In the genomic region with DNA sequence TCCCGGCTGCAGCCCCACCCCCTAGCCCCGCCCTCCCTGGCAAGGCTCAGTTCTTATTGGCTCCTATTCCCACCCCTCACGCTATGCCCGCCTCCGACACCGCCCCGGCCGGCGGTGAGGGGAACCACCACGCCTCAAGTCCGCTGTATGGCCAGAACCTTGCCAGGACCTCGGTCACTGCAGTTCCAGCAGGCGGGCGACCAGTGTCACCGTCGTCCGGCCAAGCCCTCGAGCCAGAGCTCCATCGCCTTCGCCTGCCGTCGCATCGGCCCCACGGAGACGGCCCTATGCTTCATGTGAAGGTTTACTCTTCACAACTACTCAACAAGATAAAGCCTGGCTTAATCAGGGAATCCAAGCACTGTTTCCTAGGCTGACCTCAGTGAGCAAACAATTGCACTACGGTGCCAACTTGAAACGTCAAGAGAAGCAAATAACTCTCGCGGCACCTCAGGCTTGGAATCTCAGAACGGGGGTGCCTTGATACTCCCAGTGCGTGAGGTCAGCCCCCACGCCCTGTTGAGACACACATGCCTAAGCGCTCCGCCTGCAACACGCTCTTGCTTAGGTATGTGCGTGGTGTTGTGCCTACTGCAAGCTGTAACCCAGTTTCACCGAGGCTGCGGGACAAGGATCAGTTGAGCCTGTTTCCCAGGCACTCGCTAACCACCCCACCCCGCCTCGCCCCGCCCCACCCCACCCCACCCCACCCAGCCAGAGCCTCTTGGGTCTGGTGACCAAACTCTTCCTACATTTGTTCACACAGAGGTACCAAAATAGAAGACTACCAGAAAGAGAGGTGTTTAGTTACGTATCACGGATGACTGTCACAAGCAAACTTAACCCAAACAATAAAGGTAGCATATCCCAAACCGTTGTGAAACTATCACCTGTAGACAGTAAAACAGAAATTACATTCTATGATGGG, we compare ENCODE assay signal across 8 cellular contexts. TPM values are rescaled to one million over a fixed set of nuclear protein-coding genes. Genes with fewer than 3 reads are reported as not detected.
DNase-seq lines count a peak whose midpoint lies in the region; ATAC-seq, FAIRE-seq and TF ChIP-seq lines count a peak whose summit lies in the region.

No MANE protein-coding gene starts in this region.

- BruUV-seq in IMR-90 (replicated peaks; lab: Mats Ljungman, UMichigan): no TSS peak

- H3K79me1 ChIP-seq in IMR-90 (ENCODE audit: low read depth in 1 of 2, low read length in 2 of 2): no peaks in the 10 kb centered on the region
- no peaks in the 10 kb centered on the region for H3K79me1 ChIP-seq in neuronal stem cell (ENCODE audit: low read depth, low read length)

- no peak for TF ChIP-seq CTCF in IMR-90 (conservative IDR thresholded peaks at IDR 0.05; ENCODE audit: low read depth, low read length)

- H2BK5ac ChIP-seq in IMR-90 (ENCODE audit: low read depth, low read length, poor library complexity, severe bottlenecking) (peak overlapping the region; percentile 35), neuronal stem cell (ENCODE audit: low read length) (no peak overlapping the region)

- no peak overlapping the region for H3K18ac ChIP-seq in IMR-90 (ENCODE audit: low read depth, low read length)
- peak overlapping the region; percentile 24 for H3K18ac ChIP-seq in neuronal stem cell (ENCODE audit: low read length)

- TF ChIP-seq RAD21 in IMR-90 (IDR thresholded peaks at IDR 0.05; ENCODE audit: low read length): no peak

- no peak overlapping the region for H2BK12ac ChIP-seq in neuronal stem cell (ENCODE audit: low read length)

- no peaks in the 10 kb centered on the region for H3K9me3 ChIP-seq in IMR-90 (ENCODE audit: control insufficient read depth, insufficient read depth, low read length)
- H3K9me3 ChIP-seq in neuronal stem cell (replicated peaks in 1 of 2; ENCODE audit: control insufficient read depth in 2 of 2, insufficient read depth in 1 of 2, low read depth in 1 of 2, low read length in 2 of 2): no peaks in the 10 kb centered on the region
- H3K9me3 ChIP-seq in stomach smooth muscle (ENCODE audit: control insufficient read depth in 2 of 2, low read length in 2 of 2): no peaks in the 10 kb centered on the region

- no peaks in the 10 kb centered on the region for H3K4me1 ChIP-seq in IMR-90 (ENCODE audit: control insufficient read depth, insufficient read depth, low read length)
- H3K4me1 ChIP-seq in neuronal stem cell (ENCODE audit: control insufficient read depth in 2 of 2, insufficient read depth in 1 of 2, low read depth in 1 of 2, low read length in 2 of 2): peaks cover 0 to 4% of the 10 kb centered on the region in 2 donors
- H3K4me1 ChIP-seq in stomach smooth muscle (ENCODE audit: control insufficient read depth, insufficient read depth, low read length): peaks cover 6% of the 10 kb centered on the region

- H3K9ac ChIP-seq in IMR-90 (ENCODE audit: low read depth, low read length): peak overlapping the region; percentile 50; the same call in 1 of the 2 replicates
- H3K9ac ChIP-seq in neuronal stem cell (ENCODE audit: low read depth, low read length, poor library complexity): peak overlapping the region; percentile 53
- peak overlapping the region; percentile 66 to 81 for H3K9ac ChIP-seq in stomach smooth muscle (ENCODE audit: low read length in 2 of 2)

- no peak overlapping the region for H2BK20ac ChIP-seq in IMR-90 (ENCODE audit: low read depth, low read length)

- H2BK15ac ChIP-seq in IMR-90 (ENCODE audit: low read depth, low read length): no peak overlapping the region
- no peak overlapping the region for H2BK15ac ChIP-seq in neuronal stem cell (ENCODE audit: low read length)

- WGBS in IMR-90 (ENCODE audit: extremely low coverage in 2 of 2, insufficient read length in 1 of 2), 2 experiments: 0% methylated on average over 5 of the region's 45 CpGs; no CpG with 5 or more reads in 1 of the 2 experiments
- WGBS in neuronal stem cell (ENCODE audit: extremely low coverage in 2 of 2, insufficient read length in 2 of 2, insufficient replicate concordance in 1 of 2), 2 donors: no CpG with 5 or more reads among the region's 45 CpGs

- no peak overlapping the region for H4K91ac ChIP-seq in IMR-90 (ENCODE audit: insufficient read depth, low read depth, low read length)
- no peak overlapping the region for H4K91ac ChIP-seq in neuronal stem cell (ENCODE audit: low read depth, low read length, poor library complexity)

- dilution Hi-C loops in IMR-90 (cut with HindIII; ENCODE audit: low sequenced_read_pairs, unreplicated experiment): no loop called here

- POLR2A ChIA-PET in IMR-90 (lab: Charles Lee; ENCODE audit: unreplicated experiment): no interaction called here

- DNase-seq in DMS53 treated with DMSO at 0.1 percent for 48 hours (lab: John Stamatoyannopoulos, UW; ENCODE audit: unreplicated experiment) (peak; percentile 85), IMR-90 (peak; percentile 80), SIG-M5 treated with dmso at 0.1 percent for 504 hours (lab: John Stamatoyannopoulos, UW; ENCODE audit: unreplicated experiment) (peak; percentile 98), frontal cortex (ENCODE audit: low spot score in 2 of 2) (peak; percentile 81 to 94), neuronal stem cell (ENCODE audit: low spot score) (peak; percentile 84)
- DNase-seq in activated naive CD4-positive, alpha-beta T cell treated with Interleukin-2 at 50 U/mL for 16 hours: peak; percentile 88

- H3K4me2 ChIP-seq in IMR-90 (ENCODE audit: low read depth, low read length) (peak overlapping the region; percentile 97), neuronal stem cell (ENCODE audit: insufficient read depth, low read length, poor library complexity, severe bottlenecking) (peak overlapping the region; percentile 94)

- H3K14ac ChIP-seq in IMR-90 (replicated peaks; ENCODE audit: low read depth, low read length): 0 out of 2 replicates have a peak overlapping the region, but pooled peaks have one; percentile 30
- H3K14ac ChIP-seq in neuronal stem cell (ENCODE audit: low read length): no peak overlapping the region

- in situ Hi-C loops in IMR-90 (cut with MboI; ENCODE audit: low sequenced_read_pairs): no loop called here

- H2AK5ac ChIP-seq in IMR-90 (ENCODE audit: low read depth, low read length) (no peak overlapping the region), neuronal stem cell (ENCODE audit: low read depth, low read length) (no peak overlapping the region)

- peak overlapping the region in 1 of 2 experiments; percentile 29; a peak in 1 of 4 replicates for H4K8ac ChIP-seq in IMR-90 (ENCODE audit: low read depth in 2 of 2, low read length in 2 of 2)
- no peak overlapping the region for H4K8ac ChIP-seq in neuronal stem cell (ENCODE audit: low read depth, low read length)

- H2AFZ ChIP-seq in IMR-90 (replicated peaks; ENCODE audit: low read length, poor library complexity): peak overlapping the region; percentile 96
- peak overlapping the region; percentile 98 for H2AFZ ChIP-seq in neuronal stem cell (ENCODE audit: low read length)

- H3K4me3 ChIP-seq in IMR-90 (ENCODE audit: insufficient read depth, low read depth, low read length): peak overlapping the region; percentile 92
- peak overlapping the region; percentile 56 to 84 for H3K4me3 ChIP-seq in neuronal stem cell (ENCODE audit: low read length in 2 of 2)
- H3K4me3 ChIP-seq in stomach smooth muscle (ENCODE audit: low read length in 2 of 2): peak overlapping the region; percentile 88 to 97

- H3K56ac ChIP-seq in IMR-90 (ENCODE audit: extremely low read depth, insufficient read depth, low read length): no peak overlapping the region

- H3K27ac ChIP-seq in IMR-90 (ENCODE audit: insufficient read depth, low read length) (no peak overlapping the region), neuronal stem cell (replicated peaks; ENCODE audit: low read length) (no peak overlapping the region), stomach smooth muscle (ENCODE audit: low read length) (no peak overlapping the region)

- H3K36me3 ChIP-seq in IMR-90 (ENCODE audit: control insufficient read depth, insufficient read depth, low read length): no peaks in the 10 kb centered on the region
- H3K36me3 ChIP-seq in neuronal stem cell (replicated peaks in 1 of 2; ENCODE audit: control insufficient read depth in 2 of 2, insufficient read depth in 2 of 2, low read length in 2 of 2): no peaks in the 10 kb centered on the region
- no peaks in the 10 kb centered on the region for H3K36me3 ChIP-seq in stomach smooth muscle (ENCODE audit: control insufficient read depth in 2 of 2, insufficient read depth in 2 of 2, low read length in 2 of 2)

- peak; percentile 59; the same call in 1 of the 2 replicates for TF ChIP-seq POLR2A in IMR-90 (IDR thresholded peaks at IDR 0.05; ENCODE audit: low read depth, low read length)

- intact Hi-C loops in IMR-90 (cut with micrococcal nuclease): loop anchor here (2.0 kb wide), 3 partner anchors 90 to 692 kb away; a partner anchor contains a TSS

- ATAC-seq in GM21717 (IDR thresholded peaks at IDR 0.05; ENCODE audit: unreplicated experiment) (peak; percentile 98), IMR-90 (ENCODE audit: low read depth) (peak; percentile 99)

- peak overlapping the region; percentile 40; the same call in 1 of the 2 replicates for H3K4ac ChIP-seq in IMR-90 (ENCODE audit: low read depth, low read length)
- no peak overlapping the region for H3K4ac ChIP-seq in neuronal stem cell (ENCODE audit: low read length)

- FAIRE-seq in frontal cortex (lab: Jason Lieb, UNC): no peak

- CTCF ChIA-PET in IMR-90 (lab: Yijun Ruan, JAX): interaction anchor here (0.6 kb wide), 1 partner anchor 50 kb away, joined by 4 read pairs; no protein-coding TSS in a partner anchor

- 0 out of 2 replicates have a peak, but pooled peaks cover 3% of the 10 kb centered on the region for H3K9me1 ChIP-seq in IMR-90 (ENCODE audit: insufficient read depth, low read length)

- no peaks in the 10 kb centered on the region for H4K20me1 ChIP-seq in IMR-90 (ENCODE audit: insufficient read depth, low read length)

- H4K5ac ChIP-seq in IMR-90 (ENCODE audit: low read depth, low read length): no peak overlapping the region

- H2BK120ac ChIP-seq in IMR-90 (ENCODE audit: low read depth, low read length) (peak overlapping the region; percentile 9; the same call in 1 of the 2 replicates), neuronal stem cell (ENCODE audit: low read depth, low read length) (no peak overlapping the region)

- peaks cover 5% of the 10 kb centered on the region for H3K27me3 ChIP-seq in IMR-90 (ENCODE audit: control insufficient read depth, insufficient read depth, low read length)
- peaks cover 0 to 94% (median 18%) of the 10 kb centered on the region in 3 experiments for H3K27me3 ChIP-seq in neuronal stem cell (ENCODE audit: control insufficient read depth in 3 of 3, insufficient read depth in 3 of 3, low read depth in 1 of 3, low read length in 3 of 3)
- no peaks in the 10 kb centered on the region for H3K27me3 ChIP-seq in stomach smooth muscle (ENCODE audit: control insufficient read depth in 1 of 2, insufficient read depth in 2 of 2, low read length in 2 of 2)

- H2AK9ac ChIP-seq in IMR-90 (replicated peaks; ENCODE audit: low read depth, low read length, poor library complexity): peak overlapping the region; percentile 45

- peak overlapping the region; percentile 34; the same call in 1 of the 2 replicates for H3K23ac ChIP-seq in IMR-90 (ENCODE audit: low read depth, low read length)
- H3K23ac ChIP-seq in neuronal stem cell (ENCODE audit: low read depth, low read length, poor library complexity): peak overlapping the region; percentile 6

RNA-seq across cellular contexts. Expression of a gene that starts 0.5 kb away (rescaled TPM):
- total RNA-seq in IMR-90 (2012; rRNA removed): 2.2 and 3.1 TPM in 2 replicates
- polyA plus RNA-seq in IMR-90 (2012; rRNA removed): 0.53 and 0.58 TPM in 2 replicates
- polyA plus RNA-seq in IMR-90 (2012; cell fraction: cytosol; rRNA removed): 0.08 and 0.13 TPM in 2 replicates
- 0.29 and 1.9 TPM in 2 replicates for polyA plus RNA-seq in IMR-90 (2012; cell fraction: nucleus; rRNA removed; ENCODE audit: low replicate concordance)
- total RNA-seq in frontal cortex: 2.0 TPM
- 0.08 TPM for polyA plus RNA-seq in neuronal stem cell (2013, experiment 1 of 2)
- 0.12 TPM for polyA plus RNA-seq in neuronal stem cell (2013, experiment 2 of 2)

RNA-seq across cellular contexts. Expression of a gene that starts 25.0 kb away (rescaled TPM):
- not detected in 2 replicates for total RNA-seq in IMR-90 (2012; rRNA removed)
- not detected in 2 replicates for polyA plus RNA-seq in IMR-90 (2012; rRNA removed)
- not detected in 2 replicates for polyA plus RNA-seq in IMR-90 (2012; cell fraction: cytosol; rRNA removed)
- polyA plus RNA-seq in IMR-90 (2012; cell fraction: nucleus; rRNA removed; ENCODE audit: low replicate concordance): not detected in 2 replicates
- not detected for total RNA-seq in frontal cortex
- polyA plus RNA-seq in neuronal stem cell (2013, experiment 1 of 2): not detected
- not detected for polyA plus RNA-seq in neuronal stem cell (2013, experiment 2 of 2)

RNA-seq across cellular contexts. Expression of a gene that starts 46.2 kb away (rescaled TPM):
- total RNA-seq in IMR-90 (2012; rRNA removed) (85.9 and 110 TPM in 2 replicates), frontal cortex (84.0 TPM)
- 22.3 and 27.4 TPM in 2 replicates for polyA plus RNA-seq in IMR-90 (2012; rRNA removed)
- 4.5 and 7.2 TPM in 2 replicates for polyA plus RNA-seq in IMR-90 (2012; cell fraction: cytosol; rRNA removed)
- polyA plus RNA-seq in IMR-90 (2012; cell fraction: nucleus; rRNA removed; ENCODE audit: low replicate concordance): 1.6 and 13.8 TPM in 2 replicates
- 72.0 TPM for polyA plus RNA-seq in neuronal stem cell (2013, experiment 1 of 2)
- polyA plus RNA-seq in neuronal stem cell (2013, experiment 2 of 2): 74.8 TPM
